Comparison of ENCODE assay signal across 8 cellular contexts in genomic region chr11:13216019-13217006, GRCh38.
DNase-seq lines count a peak whose midpoint lies in the region; ATAC-seq and TF ChIP-seq lines count a peak whose summit lies in the region.

No MANE protein-coding gene starts in this region.

- no peak for ATAC-seq in GM21423 (IDR thresholded peaks at IDR 0.05; ENCODE audit: unreplicated experiment)

- H3K4me3 Mint-ChIP-seq in type B pancreatic cell: no peak overlapping the region

- H3K9me3 Mint-ChIP-seq in type B pancreatic cell: no peaks in the 10 kb centered on the region

- H3K36me3 Mint-ChIP-seq in type B pancreatic cell: no peaks in the 10 kb centered on the region

- TF ChIP-seq CTCF in NB4 (IDR thresholded peaks at IDR 0.05; ENCODE audit: low read depth, low read length) (no peak), cardiac fibroblast (IDR thresholded peaks at IDR 0.05; ENCODE audit: low read depth, low read length) (no peak), type B pancreatic cell (conservative IDR thresholded peaks at IDR 0.05) (no peak)

- no peak for TF ChIP-seq POLR2A in NB4 (IDR thresholded peaks at IDR 0.05; ENCODE audit: extremely low read depth, insufficient read length)

- no peaks in the 10 kb centered on the region for H3K4me1 Mint-ChIP-seq in type B pancreatic cell (ENCODE audit: unreplicated experiment)

- H3K27me3 Mint-ChIP-seq in type B pancreatic cell: peaks cover 10% of the 10 kb centered on the region

- no peak overlapping the region for H3K27ac Mint-ChIP-seq in type B pancreatic cell

- H3K4me3 ChIP-seq in NB4 (ENCODE audit: low read depth, low read length) (no peak overlapping the region), cardiac fibroblast (replicated peaks in 1 of 2; ENCODE audit: low read depth in 2 of 2, low read length in 2 of 2) (no peak overlapping the region)

- DNase-seq in GDM1 (lab: John Stamatoyannopoulos, UW): peak; percentile 59
- DNase-seq in NB4 (ENCODE audit: low read depth): peak; percentile 86
- DNase-seq in cardiac fibroblast (ENCODE audit: low read depth in 2 of 2): peak; percentile 87 to 98
- DNase-seq in pulmonary artery endothelial cell (ENCODE audit: low read depth, low spot score): peak; percentile 55
- no peak for DNase-seq in GM19240 (ENCODE audit: insufficient read length, low spot score)
- no peak for DNase-seq in mesenteric fat pad (ENCODE audit: low spot score)
- no peak for DNase-seq in type B pancreatic cell (ENCODE audit: extremely low spot score, unreplicated experiment)

Comparison
In these comparisons a context has a peak if more than half of its experiments do, and no peak if none do; other contexts are left out.
1. DNase-seq: peak in GDM1 (single experiment), NB4 (single experiment), cardiac fibroblast (2 of 2) and pulmonary artery endothelial cell (single experiment); none in GM19240 (single experiment), mesenteric fat pad (single experiment) and type B pancreatic cell (single experiment).